8 cellular contexts compared by ENCODE assay signal in the genomic region with DNA sequence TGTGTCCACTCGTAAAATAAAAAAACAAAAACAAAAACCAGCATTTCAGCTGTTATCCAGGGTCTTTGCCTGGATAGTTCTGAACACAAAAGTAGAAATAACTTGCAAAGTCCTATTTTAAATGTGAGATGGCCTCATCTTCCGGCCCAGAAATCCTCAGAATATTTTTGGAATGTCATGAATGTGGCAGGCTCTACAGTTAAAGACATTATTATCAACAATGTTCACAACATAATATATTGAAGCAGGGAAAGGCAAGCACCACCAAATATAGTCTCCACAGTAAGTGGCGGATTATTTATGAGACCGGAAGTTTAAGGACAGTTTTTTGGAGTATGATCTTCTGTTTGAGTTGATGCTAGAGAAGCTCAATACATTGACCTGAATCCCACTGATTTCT. TPM values are rescaled to one million over a fixed set of nuclear protein-coding genes. Genes with fewer than 3 reads are reported as not detected.
A peak's percentile ranks its signal among the peaks of the same experiment; 100 is the strongest.
DNase-seq lines count a peak whose midpoint lies in the region; ATAC-seq and TF ChIP-seq lines count a peak whose summit lies in the region.

No MANE protein-coding gene starts in this region.

- TF ChIP-seq RAD21 in IMR-90 (IDR thresholded peaks at IDR 0.05; ENCODE audit: low read length): no peak

- POLR2A ChIA-PET in IMR-90 (lab: Charles Lee; ENCODE audit: unreplicated experiment): interaction anchor here (0.6 to 0.8 kb wide), 3 partner anchors 31 to 1717 kb away, joined by 3 to 6 read pairs (median 4); no protein-coding TSS in a partner anchor

- no peaks in the 10 kb centered on the region for H3K27me3 ChIP-seq in IMR-90 (ENCODE audit: control insufficient read depth, insufficient read depth, low read length)

- peak overlapping the region; percentile 100 for H4K5ac ChIP-seq in IMR-90 (ENCODE audit: low read depth, low read length)

- peak overlapping the region; percentile 97 for H2BK120ac ChIP-seq in IMR-90 (ENCODE audit: low read depth, low read length)

- peak; percentile 76 for DNase-seq in AG10803 (ENCODE audit: low read depth)
- peak; percentile 71 for DNase-seq in IMR-90
- peak; percentile 69 to 70 for DNase-seq in cardiac fibroblast (ENCODE audit: low read depth in 2 of 2)
- no peak for DNase-seq in naive B cell
- no peak for DNase-seq in substantia nigra (lab: John Stamatoyannopoulos, UW)
- DNase-seq in NCI-H1694 treated with DMSO at 0.1 percent for 48 hours (lab: John Stamatoyannopoulos, UW): no peak
- no peak for DNase-seq in amniotic stem cell (lab: John Stamatoyannopoulos, UW)

- H3K4me1 ChIP-seq in IMR-90 (ENCODE audit: control insufficient read depth, insufficient read depth, low read length): peaks cover 22% of the 10 kb centered on the region

- peak overlapping the region; percentile 97 for H2BK20ac ChIP-seq in IMR-90 (ENCODE audit: low read depth, low read length)

- BruUV-seq in IMR-90 (replicated peaks; lab: Mats Ljungman, UMichigan): no TSS peak

- TF ChIP-seq POLR2A in IMR-90 (IDR thresholded peaks at IDR 0.05; ENCODE audit: low read depth, low read length): no peak

- no peaks in the 10 kb centered on the region for H3K9me3 ChIP-seq in IMR-90 (ENCODE audit: control insufficient read depth, insufficient read depth, low read length)

- peaks cover 11% of the 10 kb centered on the region for H3K9me1 ChIP-seq in IMR-90 (ENCODE audit: insufficient read depth, low read length)

- H3K27me3 Mint-ChIP-seq in naive B cell: peaks cover 23 to 46% (median 23%) of the 10 kb centered on the region in 3 donors

- intact Hi-C loops in IMR-90 (cut with micrococcal nuclease): loop anchor here (1.0 to 5.0 kb wide), 3 partner anchors 31 to 173 kb away; partner anchors contain the start of genes ARV1, FAM89A and TTC13

- TF ChIP-seq CTCF in AG10803 (conservative IDR thresholded peaks at IDR 0.05; ENCODE audit: low read length): no peak
- no peak for TF ChIP-seq CTCF in IMR-90 (conservative IDR thresholded peaks at IDR 0.05; ENCODE audit: low read depth, low read length)
- no peak for TF ChIP-seq CTCF in cardiac fibroblast (IDR thresholded peaks at IDR 0.05; ENCODE audit: low read depth, low read length)

- H3K23ac ChIP-seq in IMR-90 (ENCODE audit: low read depth, low read length): peak overlapping the region; percentile 89

- H3K4me2 ChIP-seq in IMR-90 (ENCODE audit: low read depth, low read length): peak overlapping the region; percentile 69

- H3K4me3 Mint-ChIP-seq in naive B cell: peak overlapping the region; percentile 29 to 92 (median 86)

- peaks cover 8% of the 10 kb centered on the region for H3K36me3 ChIP-seq in IMR-90 (ENCODE audit: control insufficient read depth, insufficient read depth, low read length)

- peaks cover 7 to 36% of the 10 kb centered on the region in 2 experiments for H3K79me1 ChIP-seq in IMR-90 (ENCODE audit: low read depth in 1 of 2, low read length in 2 of 2)

- peak overlapping the region; percentile 99 for H3K4ac ChIP-seq in IMR-90 (ENCODE audit: low read depth, low read length)

- H3K36me3 Mint-ChIP-seq in naive B cell: no peaks in the 10 kb centered on the region

- H2BK5ac ChIP-seq in IMR-90 (ENCODE audit: low read depth, low read length, poor library complexity, severe bottlenecking): peak overlapping the region; percentile 99

- ATAC-seq in IMR-90 (ENCODE audit: low read depth) (peak; percentile 31), naive B cell (ENCODE audit: low read depth in 2 of 2) (no peak), HG02759 (IDR thresholded peaks at IDR 0.05; ENCODE audit: unreplicated experiment) (no peak)

- H4K91ac ChIP-seq in IMR-90 (ENCODE audit: insufficient read depth, low read depth, low read length): peak overlapping the region; percentile 99

- peak overlapping the region; percentile 61 for H3K4me3 ChIP-seq in AG10803 (ENCODE audit: low read length)
- 0 out of 2 replicates have a peak overlapping the region, but pooled peaks have one; percentile 45 for H3K4me3 ChIP-seq in IMR-90 (ENCODE audit: insufficient read depth, low read depth, low read length)
- no peak overlapping the region for H3K4me3 ChIP-seq in cardiac fibroblast (replicated peaks in 1 of 2; ENCODE audit: low read depth in 2 of 2, low read length in 2 of 2)

- in situ Hi-C loops in IMR-90 (cut with MboI; ENCODE audit: low sequenced_read_pairs): loop anchor here (25.0 kb wide), 1 partner anchor 782 kb away; no protein-coding TSS in a partner anchor

- no peak overlapping the region for H2AFZ ChIP-seq in IMR-90 (replicated peaks; ENCODE audit: low read length, poor library complexity)

- H3K9ac ChIP-seq in IMR-90 (ENCODE audit: low read depth, low read length): peak overlapping the region; percentile 83

- peak overlapping the region; percentile 99 for H3K18ac ChIP-seq in IMR-90 (ENCODE audit: low read depth, low read length)

- H3K4me1 Mint-ChIP-seq in naive B cell: peaks cover 0 to 9% (median 6%) of the 10 kb centered on the region in 3 donors

- CTCF ChIA-PET in IMR-90 (lab: Yijun Ruan, JAX): no interaction called here

- dilution Hi-C loops in IMR-90 (cut with HindIII; ENCODE audit: low sequenced_read_pairs, unreplicated experiment): no loop called here

- H3K27ac ChIP-seq in IMR-90 (ENCODE audit: insufficient read depth, low read length) (peak overlapping the region; percentile 85), substantia nigra (ENCODE audit: low read depth, low read length, poor library complexity, severe bottlenecking) (no peak overlapping the region)

- H4K20me1 ChIP-seq in IMR-90 (ENCODE audit: insufficient read depth, low read length): peaks cover 19% of the 10 kb centered on the region

- H3K9me3 Mint-ChIP-seq in naive B cell: no peaks in the 10 kb centered on the region

- no peak overlapping the region for H2AK9ac ChIP-seq in IMR-90 (replicated peaks; ENCODE audit: low read depth, low read length, poor library complexity)

- H2AK5ac ChIP-seq in IMR-90 (ENCODE audit: low read depth, low read length): peak overlapping the region; percentile 62; the same call in 1 of the 2 replicates

- no peak overlapping the region for H3K27ac Mint-ChIP-seq in naive B cell

- WGBS in IMR-90 (ENCODE audit: extremely low coverage in 2 of 2, insufficient read length in 1 of 2), 2 experiments: no CpG with 5 or more reads among the region's 4 CpGs

- H2BK15ac ChIP-seq in IMR-90 (ENCODE audit: low read depth, low read length): peak overlapping the region; percentile 72; the same call in 2 of the 3 replicates

- peak overlapping the region; percentile 91 to 95 for H4K8ac ChIP-seq in IMR-90 (ENCODE audit: low read depth in 2 of 2, low read length in 2 of 2)

- H3K14ac ChIP-seq in IMR-90 (replicated peaks; ENCODE audit: low read depth, low read length): peak overlapping the region; percentile 93

- H3K56ac ChIP-seq in IMR-90 (ENCODE audit: extremely low read depth, insufficient read depth, low read length): peak overlapping the region; percentile 97

TF ChIP-seq in IMR-90, 13 proteins besides CTCF, POLR2A, EP300 and RAD21:
- TF ChIP-seq BHLHE40 (IDR thresholded peaks at IDR 0.05; ENCODE audit: low read depth, low read length) (peak; percentile 10; the same call in 1 of the 2 replicates), CHD1 (IDR thresholded peaks at IDR 0.05; ENCODE audit: low read depth, low read length) (no peak), MXI1 (IDR thresholded peaks at IDR 0.05; ENCODE audit: borderline replicate concordance, low read depth, low read length) (no peak), RFX5 (IDR thresholded peaks at IDR 0.05; ENCODE audit: low read depth, low read length) (no peak), SMC3 (IDR thresholded peaks at IDR 0.05; ENCODE audit: low read depth, low read length) (no peak), MAZ (IDR thresholded peaks at IDR 0.05; ENCODE audit: borderline replicate concordance, low read depth, low read length) (no peak)

RNA-seq across cellular contexts. Expression of gene C1orf198, which starts 1.2 kb away (rescaled TPM):
- 74.4 and 76.2 TPM in 2 replicates for total RNA-seq in IMR-90 (2012; rRNA removed)
- 63.9 and 67.4 TPM in 2 replicates for polyA plus RNA-seq in IMR-90 (2012; rRNA removed)
- 33.0 and 75.6 TPM in 2 replicates for polyA plus RNA-seq in IMR-90 (2012; cell fraction: cytosol; rRNA removed)
- 260 and 261 TPM in 2 replicates for polyA plus RNA-seq in IMR-90 (2012; cell fraction: nucleus; rRNA removed; ENCODE audit: low replicate concordance)
- polyA plus RNA-seq in naive B cell (ENCODE audit: low read depth in 6 of 6): 1 to 10 TPM; 2.9 to 5.5 (median 3.9) TPM

Comparison
In these comparisons a context has a peak if more than half of its experiments do, and no peak if none do; other contexts are left out.
1. DNase-seq: peak in AG10803 (single experiment), IMR-90 (single experiment) and cardiac fibroblast (2 of 2); none in naive B cell (single experiment), substantia nigra (0 of 49), NCI-H1694 treated with DMSO at 0.1 percent for 48 hours (single experiment) and amniotic stem cell (single experiment).
2. H3K4me3 ChIP-seq: peak in AG10803 (single experiment) and IMR-90 (single experiment); none in cardiac fibroblast (0 of 2).
3. RNA of gene C1orf198, which starts 1.2 kb away (polyA plus RNA-seq): 33.0 to 261 TPM in IMR-90; 2.9 to 5.5 TPM in naive B cell; every median in the first group is over 4 times any median in the second.